Comparison of ENCODE assay signal across 18 cellular contexts in genomic region chr5:113446358-113446927, GRCh38. TPM values are rescaled to one million over a fixed set of nuclear protein-coding genes. Genes with fewer than 3 reads are reported as not detected.
A peak's percentile ranks its signal among the peaks of the same experiment; 100 is the strongest.
DNase-seq lines count a peak whose midpoint lies in the region; ATAC-seq and TF ChIP-seq lines count a peak whose summit lies in the region.
"Had no signal": no experiment of that assay in that cellular context is flagged by ENCODE, and none has a peak within 500 bp of the region (broad histone marks: within the 10 kb centered on the region; RNA-seq: fewer than 3 reads in every experiment).

No MANE protein-coding gene starts in this region.

- no peak for TF ChIP-seq CTCF in DND-41 (IDR thresholded peaks at IDR 0.05; ENCODE audit: borderline replicate concordance, extremely low read depth, low read length, poor library complexity, severe bottlenecking)
- TF ChIP-seq CTCF in endodermal cell (conservative IDR thresholded peaks at IDR 0.05): no peak
- no peak for TF ChIP-seq CTCF in testis (IDR thresholded peaks at IDR 0.05)

- H3K27me3 Mint-ChIP-seq in endodermal cell (ENCODE audit: insufficient read depth): peaks cover 2% of the 10 kb centered on the region

- H3K4me1 Mint-ChIP-seq in endodermal cell: peaks cover 5% of the 10 kb centered on the region

- ATAC-seq in Right ventricle myocardium superior (ENCODE audit: poor library complexity) (peak; percentile 96), DND-41 (ENCODE audit: insufficient read depth, low read depth) (peak; percentile 78)
- ATAC-seq: A549, GM12878, HCT116, HepG2 had no signal

- no peak overlapping the region for H3K27ac ChIP-seq in DND-41 (ENCODE audit: low read length)
- no peak overlapping the region for H3K27ac ChIP-seq in endodermal cell (ENCODE audit: low read depth, low read length)
- H3K27ac ChIP-seq in testis: no peak overlapping the region
- H3K27ac ChIP-seq: A549, GM23248 had no signal

- H3K9me3 Mint-ChIP-seq in endodermal cell: peaks cover 15% of the 10 kb centered on the region

- H3K4me2 ChIP-seq in DND-41 (ENCODE audit: insufficient read depth, low read length): no peak overlapping the region
- H3K4me2 ChIP-seq: A549 had no signal

- H3K4me3 Mint-ChIP-seq in endodermal cell: no peak overlapping the region
- H3K4me3 Mint-ChIP-seq: CD8-positive, alpha-beta memory T cell had no signal

- no peaks in the 10 kb centered on the region for H4K20me1 ChIP-seq in DND-41 (ENCODE audit: insufficient read depth, low read length)

- H3K9me3 ChIP-seq in DND-41 (ENCODE audit: insufficient read depth, low read length, severe bottlenecking) (no peaks in the 10 kb centered on the region), endodermal cell (ENCODE audit: control insufficient read depth, low read length) (peaks cover 8% of the 10 kb centered on the region), testis (no peaks in the 10 kb centered on the region)
- H3K9me3 ChIP-seq: BE2C had no signal

- intact Hi-C loops in Right ventricle myocardium superior (cut with DNase I): no loop called here
- intact Hi-C loops in cardiac septum (cut with DNase I): no loop called here
- intact Hi-C loops in testis (cut with DNase I; ENCODE audit: low total_unique reads): no loop called here

- no peak for TF ChIP-seq POLR2A in testis (IDR thresholded peaks at IDR 0.05)

- H3K9ac ChIP-seq in DND-41 (ENCODE audit: low read depth, low read length): no peak overlapping the region
- H3K9ac ChIP-seq in endodermal cell (ENCODE audit: extremely low read depth, low read length, poor library complexity, severe bottlenecking): no peak overlapping the region
- H3K9ac ChIP-seq: GM23248 had no signal

- WGBS in endodermal cell (ENCODE audit: insufficient coverage in 1 of 2, insufficient read length in 1 of 2), 2 experiments: 94 to 100% methylated on average over 1 to 2 of the region's 2 CpGs
- WGBS in testis, 2 donors: 72 to 80% methylated on average over 2 of the region's 2 CpGs

- H3K27me3 ChIP-seq in DND-41 (ENCODE audit: insufficient read depth, low read length, poor library complexity): no peaks in the 10 kb centered on the region
- no peaks in the 10 kb centered on the region for H3K27me3 ChIP-seq in endodermal cell (ENCODE audit: control insufficient read depth, insufficient read depth, low read length, poor library complexity, severe bottlenecking)
- H3K27me3 ChIP-seq in testis: no peaks in the 10 kb centered on the region
- H3K27me3 ChIP-seq: BE2C had no signal

- H3K4me1 ChIP-seq in DND-41 (ENCODE audit: insufficient read depth, low read length): peaks cover 8% of the 10 kb centered on the region
- H3K4me1 ChIP-seq in endodermal cell (ENCODE audit: control insufficient read depth, insufficient read depth, low read length): no peaks in the 10 kb centered on the region
- H3K4me1 ChIP-seq in testis: no peaks in the 10 kb centered on the region
- H3K4me1 ChIP-seq: A549, Caco-2 had no signal

- H3K36me3 Mint-ChIP-seq in endodermal cell (ENCODE audit: low read depth): no peaks in the 10 kb centered on the region
- H3K36me3 Mint-ChIP-seq: CD14-positive monocyte; CD8-positive, alpha-beta memory T cell had no signal

- DNase-seq in Right ventricle myocardium superior (no peak), cardiac septum (ENCODE audit: low spot score) (no peak), DND-41 (no peak), amniotic epithelial cell (ENCODE audit: low read depth) (peak; percentile 24), endodermal cell (no peak), testis (no peak)
- no peak for DNase-seq in stimulated activated CD4-positive, alpha-beta T cell treated with anti-CD3 and anti-CD28 coated beads, Interleukin-4, amount 100 ng/mL, for 24 hours
- DNase-seq: BE2C; Caco-2; CD8-positive, alpha-beta memory T cell; GM23248 had no signal

- no peaks in the 10 kb centered on the region for H3K36me3 ChIP-seq in DND-41 (ENCODE audit: insufficient read depth, low read length)
- no peaks in the 10 kb centered on the region for H3K36me3 ChIP-seq in endodermal cell (ENCODE audit: control insufficient read depth, insufficient read depth, low read length)
- no peaks in the 10 kb centered on the region for H3K36me3 ChIP-seq in testis (ENCODE audit: low read depth, missing control alignments)
- H3K36me3 ChIP-seq: BE2C had no signal

- H2AFZ ChIP-seq in DND-41 (ENCODE audit: low read depth, low read length): no peak overlapping the region
- H2AFZ ChIP-seq: GM23248 had no signal

- no peak overlapping the region for H3K27ac Mint-ChIP-seq in endodermal cell
- H3K27ac Mint-ChIP-seq: CD14-positive monocyte; CD8-positive, alpha-beta memory T cell had no signal

- no peak overlapping the region for H3K4me3 ChIP-seq in DND-41 (ENCODE audit: low read depth in 1 of 2, low read length in 2 of 2)
- H3K4me3 ChIP-seq in endodermal cell (ENCODE audit: low read length): no peak overlapping the region
- no peak overlapping the region for H3K4me3 ChIP-seq in testis
- H3K4me3 ChIP-seq: A549, GM12878, GM23248 had no signal

- no peaks in the 10 kb centered on the region for H3K79me2 ChIP-seq in DND-41 (ENCODE audit: insufficient read depth, low read length)

RNA-seq across cellular contexts. Expression of gene TSSK1B, which starts 11.7 kb away (rescaled TPM):
- total RNA-seq in Right ventricle myocardium superior (not detected), cardiac septum (0.08 TPM), endodermal cell (under 1 TPM in 1 of 2 donors, not detected in 1; 0.11 TPM), testis (10 to 100 TPM; 26.1 to 68.7 TPM)
- not detected for polyA plus RNA-seq in endodermal cell (2013, experiment 1 of 2)
- not detected for polyA plus RNA-seq in endodermal cell (2013, experiment 2 of 2)
- 95.7 TPM for polyA plus RNA-seq in testis (ENCODE audit: insufficient read depth, low read depth, low replicate concordance)
- total RNA-seq: Caco-2; CD8-positive, alpha-beta memory T cell; G401; GM12878; GM23248; HepG2 had no signal
- polyA plus RNA-seq: A549; AG04450; CD14-positive monocyte; CD8-positive, alpha-beta memory T cell; GM12878; GM23248; HepG2 had no signal

RNA-seq across cellular contexts. Expression of gene MCC, which starts 41.8 kb away (rescaled TPM):
- total RNA-seq in Right ventricle myocardium superior (29.4 TPM), cardiac septum (17.7 TPM), endodermal cell (100 to 1,000 TPM; 164 to 187 TPM), testis (10 to 100 TPM; 21.4 to 23.7 TPM)
- 21.3 TPM for polyA plus RNA-seq in endodermal cell (2013, experiment 1 of 2)
- 25.0 TPM for polyA plus RNA-seq in endodermal cell (2013, experiment 2 of 2)
- polyA plus RNA-seq in testis (ENCODE audit: insufficient read depth, low read depth, low replicate concordance): 7.1 TPM

Comparison
In these comparisons a context has a peak if more than half of its experiments do, and no peak if none do; other contexts are left out.
1. RNA of gene TSSK1B, which starts 11.7 kb away (total RNA-seq): 26.1 to 68.7 TPM in testis; 0.11 TPM in endodermal cell, 0.08 TPM in cardiac septum (single experiment) and not detected in Right ventricle myocardium superior (single experiment); every median in the first group is over 10 times any median in the second.